ENCODE assay signal across 8 cellular contexts in genomic region chr6:132962936-132963579, GRCh38.
DNase-seq lines count a peak whose midpoint lies in the region; ATAC-seq and TF ChIP-seq lines count a peak whose summit lies in the region.

No MANE protein-coding gene starts in this region.

- H4K5ac ChIP-seq in IMR-90 (ENCODE audit: low read depth, low read length): no peak overlapping the region

- H3K79me1 ChIP-seq in IMR-90 (ENCODE audit: low read depth in 1 of 2, low read length in 2 of 2): no peaks in the 10 kb centered on the region

- peaks cover 9% of the 10 kb centered on the region for H3K4me1 ChIP-seq in IMR-90 (ENCODE audit: control insufficient read depth, insufficient read depth, low read length)

- TF ChIP-seq POLR2A in IMR-90 (IDR thresholded peaks at IDR 0.05; ENCODE audit: low read depth, low read length): no peak

- H3K36me3 Mint-ChIP-seq in progenitor cell of endocrine pancreas (ENCODE audit: insufficient read depth): no peaks in the 10 kb centered on the region

- H3K4me2 ChIP-seq in IMR-90 (ENCODE audit: low read depth, low read length): no peak overlapping the region

- H3K14ac ChIP-seq in IMR-90 (replicated peaks; ENCODE audit: low read depth, low read length): no peak overlapping the region

- no TSS peak for BruUV-seq in IMR-90 (replicated peaks; lab: Mats Ljungman, UMichigan)

- no peaks in the 10 kb centered on the region for H3K27me3 ChIP-seq in IMR-90 (ENCODE audit: control insufficient read depth, insufficient read depth, low read length)

- POLR2A ChIA-PET in IMR-90 (lab: Charles Lee; ENCODE audit: unreplicated experiment): no interaction called here
- POLR2A ChIA-PET in RWPE1 (lab: Yijun Ruan, JAX; ENCODE audit: low non-redundant PET): no interaction called here

- H4K8ac ChIP-seq in IMR-90 (ENCODE audit: low read depth in 2 of 2, low read length in 2 of 2): no peak overlapping the region

- CTCF ChIA-PET in IMR-90 (lab: Yijun Ruan, JAX): interaction anchor here (0.6 to 1.6 kb wide), 12 partner anchors 9 to 589 kb away, joined by 3 to 10 read pairs (median 4); no protein-coding TSS in a partner anchor
- CTCF ChIA-PET in RWPE1 (lab: Yijun Ruan, JAX): interaction anchor here (0.5 to 1.2 kb wide), 18 partner anchors 12 to 1074 kb away, joined by 3 to 8 read pairs (median 3); no protein-coding TSS in a partner anchor

- no peak overlapping the region for H3K18ac ChIP-seq in IMR-90 (ENCODE audit: low read depth, low read length)

- peak; percentile 82 for TF ChIP-seq RAD21 in IMR-90 (IDR thresholded peaks at IDR 0.05; ENCODE audit: low read length)

- no CpG with 5 or more reads among the region's 6 CpGs for WGBS in IMR-90 (ENCODE audit: extremely low coverage in 2 of 2, insufficient read length in 1 of 2), 2 experiments

- H3K27ac ChIP-seq in IMR-90 (ENCODE audit: insufficient read depth, low read length) (no peak overlapping the region), RWPE1 (no peak overlapping the region)

- ATAC-seq in GM21529 (IDR thresholded peaks at IDR 0.05; ENCODE audit: unreplicated experiment) (peak; percentile 81), IMR-90 (ENCODE audit: low read depth) (peak; percentile 60), GM21619 (IDR thresholded peaks at IDR 0.05; ENCODE audit: unreplicated experiment) (no peak)

- H3K56ac ChIP-seq in IMR-90 (ENCODE audit: extremely low read depth, insufficient read depth, low read length): no peak overlapping the region

- H4K91ac ChIP-seq in IMR-90 (ENCODE audit: insufficient read depth, low read depth, low read length): no peak overlapping the region

- no peaks in the 10 kb centered on the region for H3K9me3 ChIP-seq in IMR-90 (ENCODE audit: control insufficient read depth, insufficient read depth, low read length)

- no peak overlapping the region for H2AFZ ChIP-seq in IMR-90 (replicated peaks; ENCODE audit: low read length, poor library complexity)

- no peak overlapping the region for H3K27ac Mint-ChIP-seq in progenitor cell of endocrine pancreas

- intact Hi-C loops in IMR-90 (cut with micrococcal nuclease): loop anchor here (1.0 to 5.0 kb wide), 4 partner anchors 132 to 549 kb away; no protein-coding TSS in a partner anchor

- DNase-seq in EL (peak; percentile 51), IMR-90 (peak; percentile 77), RWPE1 (ENCODE audit: low spot score) (peak; percentile 73), glomerular endothelial cell (ENCODE audit: extremely low read depth, low read depth, low spot score) (peak; percentile 27), progenitor cell of endocrine pancreas (ENCODE audit: low spot score, unreplicated experiment) (peak; percentile 56)
- DNase-seq in activated T-helper 9 cell treated with anti-CD3 and anti-CD28 coated beads, Interleukin-2, amount 50 U/mL, for 16 hours (ENCODE audit: low read depth): peak; percentile 23

- no peak overlapping the region for H3K4ac ChIP-seq in IMR-90 (ENCODE audit: low read depth, low read length)

- H2AK9ac ChIP-seq in IMR-90 (replicated peaks; ENCODE audit: low read depth, low read length, poor library complexity): no peak overlapping the region

- H2BK15ac ChIP-seq in IMR-90 (ENCODE audit: low read depth, low read length): no peak overlapping the region

- in situ Hi-C loops in IMR-90 (cut with MboI; ENCODE audit: low sequenced_read_pairs): loop anchor here (10.0 to 25.0 kb wide), 2 partner anchors 552 to 949 kb away; no protein-coding TSS in a partner anchor

- H2AK5ac ChIP-seq in IMR-90 (ENCODE audit: low read depth, low read length): no peak overlapping the region

- no peaks in the 10 kb centered on the region for H3K36me3 ChIP-seq in IMR-90 (ENCODE audit: control insufficient read depth, insufficient read depth, low read length)

- H3K4me3 Mint-ChIP-seq in progenitor cell of endocrine pancreas (ENCODE audit: low read depth): no peak overlapping the region

- H2BK120ac ChIP-seq in IMR-90 (ENCODE audit: low read depth, low read length): no peak overlapping the region

- H3K9me1 ChIP-seq in IMR-90 (ENCODE audit: insufficient read depth, low read length): 0 out of 2 replicates have a peak, but pooled peaks cover 5% of the 10 kb centered on the region

- H3K9ac ChIP-seq in IMR-90 (ENCODE audit: low read depth, low read length): no peak overlapping the region

- H2BK5ac ChIP-seq in IMR-90 (ENCODE audit: low read depth, low read length, poor library complexity, severe bottlenecking): no peak overlapping the region

- no peak overlapping the region for H3K4me3 ChIP-seq in IMR-90 (ENCODE audit: insufficient read depth, low read depth, low read length)

- no peaks in the 10 kb centered on the region for H3K9me3 Mint-ChIP-seq in progenitor cell of endocrine pancreas (ENCODE audit: low read depth)

- peaks cover 5% of the 10 kb centered on the region for H3K4me1 Mint-ChIP-seq in progenitor cell of endocrine pancreas (ENCODE audit: low read depth)

- H3K27me3 Mint-ChIP-seq in progenitor cell of endocrine pancreas: peaks cover 1% of the 10 kb centered on the region

- dilution Hi-C loops in IMR-90 (cut with HindIII; ENCODE audit: low sequenced_read_pairs, unreplicated experiment): no loop called here

- H4K20me1 ChIP-seq in IMR-90 (ENCODE audit: insufficient read depth, low read length): no peaks in the 10 kb centered on the region

- no peak overlapping the region for H2BK20ac ChIP-seq in IMR-90 (ENCODE audit: low read depth, low read length)

- peak; percentile 71 for TF ChIP-seq CTCF in IMR-90 (conservative IDR thresholded peaks at IDR 0.05; ENCODE audit: low read depth, low read length)
- peak; percentile 76 for TF ChIP-seq CTCF in RWPE1 (conservative IDR thresholded peaks at IDR 0.05; ENCODE audit: low read depth)
- TF ChIP-seq CTCF in progenitor cell of endocrine pancreas (IDR thresholded peaks at IDR 0.05; ENCODE audit: unreplicated experiment): peak; percentile 75

- no peak overlapping the region for H3K23ac ChIP-seq in IMR-90 (ENCODE audit: low read depth, low read length)

TF ChIP-seq in IMR-90, 13 proteins besides CTCF, POLR2A, EP300 and RAD21:
- TF ChIP-seq SMC3 (IDR thresholded peaks at IDR 0.05; ENCODE audit: low read depth, low read length): peak; percentile 79
- TF ChIP-seq MAFK (IDR thresholded peaks at IDR 0.05; ENCODE audit: low read depth, low read length): no peak
- no peak for TF ChIP-seq USF2 (IDR thresholded peaks at IDR 0.05; ENCODE audit: low read depth, low read length)

Comparison
In these comparisons a context has a peak if more than half of its experiments do, and no peak if none do; other contexts are left out.
1. DNase-seq: peak in every context shown above with its lines; median percentile 77 in IMR-90; 73 in RWPE1; 56 in progenitor cell of endocrine pancreas; 51 in EL; 27 in glomerular endothelial cell; 23 in activated T-helper 9 cell treated with anti-CD3 and anti-CD28 coated beads, Interleukin-2, amount 50 U/mL, for 16 hours.